ENCODE assay signal across 28 cellular contexts in the genomic region with DNA sequence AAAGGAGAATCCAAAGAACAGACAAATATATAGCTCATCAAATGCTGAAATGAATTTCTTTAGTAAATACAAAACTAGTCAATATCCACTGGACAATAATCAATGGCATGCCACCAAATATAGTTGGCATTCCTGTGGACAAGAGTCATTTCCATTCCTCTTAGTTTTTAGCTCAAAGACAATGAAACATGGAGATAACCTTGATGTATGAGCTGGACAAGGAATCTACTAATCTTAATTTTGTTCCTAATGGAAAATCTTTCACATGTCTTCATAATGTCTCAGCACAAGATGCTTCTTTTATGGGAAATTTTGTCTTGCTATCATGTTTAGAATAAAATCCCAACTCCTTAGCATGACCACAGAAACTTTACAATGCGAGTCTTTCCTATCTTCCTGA.
"Had no signal": no experiment of that assay in that cellular context is flagged by ENCODE, and none has a peak within 500 bp of the region (broad histone marks: within the 10 kb centered on the region; RNA-seq: fewer than 3 reads in every experiment).

No MANE protein-coding gene starts in this region.

- H3K36me3 ChIP-seq: esophagus squamous epithelium, gastroesophageal sphincter, heart left ventricle, lower lobe of right lung had no signal

- FAIRE-seq: colon, frontal cortex, kidney had no signal

- H3K27me3 ChIP-seq: esophagus squamous epithelium, gastroesophageal sphincter, hepatocyte had no signal

- H3K4me2 ChIP-seq: hepatocyte had no signal

- H3K9me3 Mint-ChIP-seq: immature natural killer cell, mesothelial cell of epicardium had no signal

- H3K36me3 Mint-ChIP-seq: immature natural killer cell, mesothelial cell of epicardium, naive B cell had no signal

- H3K27ac Mint-ChIP-seq: immature natural killer cell, mesothelial cell of epicardium, naive B cell had no signal

- H3K79me2 ChIP-seq: hepatocyte had no signal

- H3K27ac ChIP-seq: coronary artery, dorsolateral prefrontal cortex, epithelial cell of prostate, esophagus squamous epithelium, foreskin keratinocyte, gastroesophageal sphincter, heart left ventricle, hepatocyte, lower lobe of right lung had no signal

- DNase-seq: dermis blood vessel endothelial cell; dorsolateral prefrontal cortex; effector CD4-positive, alpha-beta T cell; effector memory CD4-positive, alpha-beta T cell; erythroblast; esophagus squamous epithelium; foreskin keratinocyte; heart left ventricle; hypothalamus; immature natural killer cell; islet precursor cell; kidney; kidney glomerular epithelial cell; left colon; left ventricle myocardium superior; lower lobe of right lung; mesenchymal stem cell; mucosa of descending colon; naive B cell had no signal

- H2AFZ ChIP-seq: hepatocyte had no signal

- H3K9me3 ChIP-seq: esophagus squamous epithelium, gastroesophageal sphincter, heart left ventricle, lower lobe of right lung, mucosa of descending colon had no signal

- H3K4me1 Mint-ChIP-seq: immature natural killer cell, mesothelial cell of epicardium, naive B cell had no signal

- H3K4me1 ChIP-seq: foreskin keratinocyte, lower lobe of right lung had no signal

- ATAC-seq: esophagus mucosa, foreskin keratinocyte, gastroesophageal sphincter, heart left ventricle, left colon, left lobe of liver, left ventricle myocardium superior, lower lobe of right lung, mucosa of descending colon had no signal

- H3K4me3 ChIP-seq: coronary artery, dorsolateral prefrontal cortex, esophagus squamous epithelium, gastroesophageal sphincter, heart left ventricle, hepatocyte, lower lobe of right lung, mucosa of descending colon had no signal

- H3K4me3 Mint-ChIP-seq: immature natural killer cell, mesothelial cell of epicardium, naive B cell had no signal
